35 cellular contexts compared by ENCODE assay signal in the genomic region with DNA sequence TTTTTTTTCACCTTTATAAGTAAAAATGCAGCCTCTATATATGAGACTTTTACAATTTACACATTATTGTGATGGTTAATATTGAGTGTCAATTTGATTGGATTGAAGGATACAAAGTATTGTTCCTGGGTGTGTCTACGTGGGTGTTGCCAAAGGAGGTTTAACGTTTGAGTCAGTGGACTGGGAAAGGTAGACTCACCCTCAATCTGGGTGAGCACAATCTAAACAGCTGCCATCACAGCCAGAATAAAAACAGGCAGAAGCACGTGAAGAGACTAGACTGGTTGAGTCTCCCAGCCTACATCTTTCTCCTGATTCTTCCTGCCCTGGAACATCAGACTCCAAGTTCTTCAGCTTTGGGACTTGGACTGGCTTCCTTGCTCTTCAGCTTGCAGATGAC.
"Had no signal": no experiment of that assay in that cellular context is flagged by ENCODE, and none has a peak within 500 bp of the region (broad histone marks: within the 10 kb centered on the region; RNA-seq: fewer than 3 reads in every experiment).

No MANE protein-coding gene starts in this region.

- ATAC-seq: activated CD4-positive, CD25-positive, alpha-beta regulatory T cell treated with anti-CD3 and anti-CD28 coated beads, Interleukin-2, amount 50 U/mL, for 24 hours; activated CD8-positive, alpha-beta memory T cell treated with anti-CD3 and anti-CD28 coated beads, Interleukin-2, amount 10 ng/mL, durations not matched to agents 7 days and 5 days; activated CD8-positive, alpha-beta T cell treated with anti-CD3 and anti-CD28 coated beads, Interleukin-2, amount 10 ng/mL, durations not matched to agents 7 days and 5 days; body of pancreas; effector memory CD8-positive, alpha-beta T cell; gastrocnemius medialis; heart left ventricle; T-helper 17 cell had no signal

- H3K36me3 ChIP-seq: adrenal gland, gastrocnemius medialis, heart left ventricle, WERI-Rb-1 had no signal

- H3K4me1 ChIP-seq: adrenal gland, gastrocnemius medialis, heart left ventricle had no signal

- H3K36me3 Mint-ChIP-seq: activated CD8-positive, alpha-beta memory T cell treated with anti-CD3 and anti-CD28 coated beads, Interleukin-2, amount 10 ng/mL, durations not matched to agents 7 days and 5 days; activated naive CD8-positive, alpha-beta T cell treated with anti-CD3 and anti-CD28 coated beads for 36 hours had no signal

- H3K9me3 Mint-ChIP-seq: activated B cell treated with CpG ODN at 0.5 μM for 24 hours; activated naive CD4-positive, alpha-beta T cell treated with anti-CD3 and anti-CD28 coated beads for 36 hours; activated naive CD4-positive, alpha-beta T cell treated with anti-CD3 and anti-CD28 coated beads, Interleukin-2, amount 50 U/mL, for 24 hours; activated naive CD8-positive, alpha-beta T cell treated with anti-CD3 and anti-CD28 coated beads for 36 hours; activated naive CD8-positive, alpha-beta T cell treated with anti-CD3 and anti-CD28 coated beads, Interleukin-2, amount 50 U/mL, for 24 hours; activated T-helper 1 cell treated with anti-CD3 and anti-CD28 coated beads, Interleukin-12 subunit alpha, Interleukin-12 subunit beta, Interleukin-2, Interleukin-4 antibody, amounts not matched to agents 30 ng/mL and 10 ng/mL and 1 ng/mL, durations not matched to agents 14 hours and 24 hours and 36 hours; activated T-helper 2 cell treated with anti-CD3 and anti-CD28 coated beads, Interferon-gamma antibody, Interleukin-2, Interleukin-4, amounts not matched to agents 10 μg/mL and 5 μg/mL and 100 μg/mL, durations not matched to agents 14 hours and 24 hours and 36 hours; central memory CD8-positive, alpha-beta T cell; dendritic cell treated with granulocyte-macrophage colony-stimulating factor and Interleukin-4, amounts not matched to agents 40 ng/mL and 50 ng/mL, for 4 days; effector memory CD8-positive, alpha-beta T cell; T-helper 2 cell treated with Interferon-gamma antibody and Interleukin-4, amounts not matched to agents 5 μg/mL and 100 μg/mL, for 36 hours had no signal

- H3K4me3 Mint-ChIP-seq: activated B cell treated with CpG ODN at 0.5 μM for 24 hours; activated CD8-positive, alpha-beta memory T cell treated with anti-CD3 and anti-CD28 coated beads, Interleukin-2, amount 10 ng/mL, durations not matched to agents 7 days and 5 days; activated CD8-positive, alpha-beta T cell treated with anti-CD3 and anti-CD28 coated beads, Interleukin-2, amount 10 ng/mL, durations not matched to agents 7 days and 5 days; activated naive CD4-positive, alpha-beta T cell treated with anti-CD3 and anti-CD28 coated beads for 36 hours; activated naive CD4-positive, alpha-beta T cell treated with anti-CD3 and anti-CD28 coated beads, Interleukin-2, amount 50 U/mL, for 24 hours; activated naive CD8-positive, alpha-beta T cell treated with anti-CD3 and anti-CD28 coated beads for 36 hours; activated naive CD8-positive, alpha-beta T cell treated with anti-CD3 and anti-CD28 coated beads, Interleukin-2, amount 50 U/mL, for 24 hours; activated T-helper 1 cell treated with anti-CD3 and anti-CD28 coated beads, Interleukin-12 subunit alpha, Interleukin-12 subunit beta, Interleukin-2, Interleukin-4 antibody, amounts not matched to agents 30 ng/mL and 10 ng/mL and 1 ng/mL, durations not matched to agents 14 hours and 24 hours and 36 hours; central memory CD8-positive, alpha-beta T cell; dendritic cell treated with granulocyte-macrophage colony-stimulating factor and Interleukin-4, amounts not matched to agents 40 ng/mL and 50 ng/mL, for 4 days; effector memory CD8-positive, alpha-beta T cell; T-helper 17 cell; T-helper 2 cell treated with Interferon-gamma antibody and Interleukin-4, amounts not matched to agents 5 μg/mL and 100 μg/mL, for 36 hours had no signal

- H3K27me3 Mint-ChIP-seq: activated B cell treated with CpG ODN at 0.5 μM for 24 hours; activated CD8-positive, alpha-beta memory T cell treated with anti-CD3 and anti-CD28 coated beads, Interleukin-2, amount 10 ng/mL, durations not matched to agents 7 days and 5 days; activated naive CD4-positive, alpha-beta T cell treated with anti-CD3 and anti-CD28 coated beads, Interleukin-2, amount 50 U/mL, for 24 hours; activated naive CD8-positive, alpha-beta T cell treated with anti-CD3 and anti-CD28 coated beads for 36 hours; activated naive CD8-positive, alpha-beta T cell treated with anti-CD3 and anti-CD28 coated beads, Interleukin-2, amount 50 U/mL, for 24 hours; central memory CD8-positive, alpha-beta T cell; dendritic cell treated with granulocyte-macrophage colony-stimulating factor and Interleukin-4, amounts not matched to agents 40 ng/mL and 50 ng/mL, for 4 days; effector memory CD8-positive, alpha-beta T cell; T-helper 17 cell had no signal

- H3K27me3 ChIP-seq: adrenal gland, body of pancreas, gastrocnemius medialis had no signal

- H3K27ac Mint-ChIP-seq: activated B cell treated with CpG ODN at 0.5 μM for 24 hours; activated CD8-positive, alpha-beta memory T cell treated with anti-CD3 and anti-CD28 coated beads, Interleukin-2, amount 10 ng/mL, durations not matched to agents 7 days and 5 days; activated CD8-positive, alpha-beta T cell treated with anti-CD3 and anti-CD28 coated beads, Interleukin-2, amount 10 ng/mL, durations not matched to agents 7 days and 5 days; activated naive CD4-positive, alpha-beta T cell treated with anti-CD3 and anti-CD28 coated beads for 36 hours; activated naive CD4-positive, alpha-beta T cell treated with anti-CD3 and anti-CD28 coated beads, Interleukin-2, amount 50 U/mL, for 24 hours; activated naive CD8-positive, alpha-beta T cell treated with anti-CD3 and anti-CD28 coated beads for 36 hours; activated naive CD8-positive, alpha-beta T cell treated with anti-CD3 and anti-CD28 coated beads, Interleukin-2, amount 50 U/mL, for 24 hours; activated T-helper 1 cell treated with anti-CD3 and anti-CD28 coated beads, Interleukin-12 subunit alpha, Interleukin-12 subunit beta, Interleukin-2, Interleukin-4 antibody, amounts not matched to agents 30 ng/mL and 10 ng/mL and 1 ng/mL, durations not matched to agents 14 hours and 24 hours and 36 hours; activated T-helper 2 cell treated with anti-CD3 and anti-CD28 coated beads, Interferon-gamma antibody, Interleukin-2, Interleukin-4, amounts not matched to agents 10 μg/mL and 5 μg/mL and 100 μg/mL, durations not matched to agents 14 hours and 24 hours and 36 hours; dendritic cell treated with granulocyte-macrophage colony-stimulating factor and Interleukin-4, amounts not matched to agents 40 ng/mL and 50 ng/mL, for 4 days; effector memory CD8-positive, alpha-beta T cell; T-helper 17 cell; T-helper 2 cell treated with Interferon-gamma antibody and Interleukin-4, amounts not matched to agents 5 μg/mL and 100 μg/mL, for 36 hours had no signal

- H3K4me1 Mint-ChIP-seq: activated B cell treated with CpG ODN at 0.5 μM for 24 hours; activated CD8-positive, alpha-beta memory T cell treated with anti-CD3 and anti-CD28 coated beads, Interleukin-2, amount 10 ng/mL, durations not matched to agents 7 days and 5 days; activated naive CD4-positive, alpha-beta T cell treated with anti-CD3 and anti-CD28 coated beads, Interleukin-2, amount 50 U/mL, for 24 hours; activated naive CD8-positive, alpha-beta T cell treated with anti-CD3 and anti-CD28 coated beads for 36 hours; activated naive CD8-positive, alpha-beta T cell treated with anti-CD3 and anti-CD28 coated beads, Interleukin-2, amount 50 U/mL, for 24 hours; central memory CD8-positive, alpha-beta T cell; T-helper 17 cell had no signal

- H3K27ac ChIP-seq: adrenal gland, body of pancreas, coronary artery, gastrocnemius medialis, heart left ventricle, WERI-Rb-1 had no signal

- H3K4me3 ChIP-seq: adrenal gland, body of pancreas, coronary artery, gastrocnemius medialis, heart left ventricle had no signal

- DNase-seq: activated B cell treated with CpG ODN at 0.5 μM for 24 hours; activated CD4-positive, alpha-beta T cell treated with anti-CD3 and anti-CD28 coated beads for 48 hours; activated CD4-positive, alpha-beta T cell treated with anti-CD3 and anti-CD28 coated beads, Interleukin-2, amount 50 U/mL, for 1 hour; activated CD4-positive, alpha-beta T cell treated with anti-CD3 and anti-CD28 coated beads, Interleukin-2, amount 50 U/mL, for 48 hours; activated CD8-positive, alpha-beta memory T cell treated with anti-CD3 and anti-CD28 coated beads, Interleukin-2, amount 10 ng/mL, durations not matched to agents 7 days and 5 days; activated CD8-positive, alpha-beta memory T cell treated with anti-CD3 and anti-CD28 coated beads, Interleukin-2, amount 50 U/mL, for 4 hours; activated CD8-positive, alpha-beta T cell treated with anti-CD3 and anti-CD28 coated beads, Interleukin-2, amount 10 ng/mL, durations not matched to agents 7 days and 5 days; activated effector memory CD4-positive, alpha-beta T cell treated with anti-CD3 and anti-CD28 coated beads, Interleukin-2, amount 50 U/mL, for 16 hours; activated naive CD4-positive, alpha-beta T cell treated with anti-CD3 and anti-CD28 coated beads for 36 hours; activated naive CD8-positive, alpha-beta T cell treated with anti-CD3 and anti-CD28 coated beads for 36 hours; activated naive CD8-positive, alpha-beta T cell treated with anti-CD3 and anti-CD28 coated beads, Interleukin-2, amount 50 U/mL, for 24 hours; activated T-cell treated with anti-CD3 and anti-CD28 coated beads, Interleukin-2, amount 50 U/mL, for 1 hour; activated T-cell treated with anti-CD3 and anti-CD28 coated beads, Interleukin-2, amount 50 U/mL, for 48 hours; adrenal gland; amygdala; aorta; body of pancreas; effector CD4-positive, alpha-beta T cell; effector memory CD8-positive, alpha-beta T cell; foreskin fibroblast; gastrocnemius medialis; glutamatergic neuron; heart left ventricle; T-helper 1 cell; T-helper 17 cell; T1000; WERI-Rb-1 had no signal

- H3K9me3 ChIP-seq: body of pancreas, gastrocnemius medialis, heart left ventricle had no signal
